In genomic region chr16:88543230-88543813, GRCh38 we compare ENCODE assay signal across 2 cellular contexts.
TF ChIP-seq lines count a peak whose summit lies in the region.

No MANE protein-coding gene starts in this region.

TF ChIP-seq in HEK293, 187 proteins besides CTCF, POLR2A, EP300 and RAD21 (continued from another document):
- TF ChIP-seq, protein P1, sequence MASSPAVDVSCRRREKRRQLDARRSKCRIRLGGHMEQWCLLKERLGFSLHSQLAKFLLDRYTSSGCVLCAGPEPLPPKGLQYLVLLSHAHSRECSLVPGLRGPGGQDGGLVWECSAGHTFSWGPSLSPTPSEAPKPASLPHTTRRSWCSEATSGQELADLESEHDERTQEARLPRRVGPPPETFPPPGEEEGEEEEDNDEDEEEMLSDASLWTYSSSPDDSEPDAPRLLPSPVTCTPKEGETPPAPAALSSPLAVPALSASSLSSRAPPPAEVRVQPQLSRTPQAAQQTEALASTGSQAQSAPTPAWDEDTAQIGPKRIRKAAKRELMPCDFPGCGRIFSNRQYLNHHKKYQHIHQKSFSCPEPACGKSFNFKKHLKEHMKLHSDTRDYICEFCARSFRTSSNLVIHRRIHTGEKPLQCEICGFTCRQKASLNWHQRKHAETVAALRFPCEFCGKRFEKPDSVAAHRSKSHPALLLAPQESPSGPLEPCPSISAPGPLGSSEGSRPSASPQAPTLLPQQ (tag by site-specific recombination; IDR thresholded peaks at IDR 0.05) = no peak
- TF ChIP-seq SETDB1 (IDR thresholded peaks at IDR 0.05; ENCODE audit: insufficient read length, low read length) = peak; percentile 89
- no peak for TF ChIP-seq ZBTB20 (tag by site-specific recombination; IDR thresholded peaks at IDR 0.05)
- TF ChIP-seq ZNF549 (tag by site-specific recombination; IDR thresholded peaks at IDR 0.05) = peak; percentile 39; the same call in 1 of the 2 replicates
- 0 out of 2 replicates have a peak, but pooled peaks have one; percentile 25 for TF ChIP-seq ZNF518A (tag by site-specific recombination; conservative IDR thresholded peaks at IDR 0.05; ENCODE audit: low read depth)
- no peak for TF ChIP-seq ZNF558 (tag by site-specific recombination; IDR thresholded peaks at IDR 0.05)
- TF ChIP-seq ZNF701 (tag by site-specific recombination; IDR thresholded peaks at IDR 0.05) = no peak
- TF ChIP-seq ZNF169 (tag by site-specific recombination; IDR thresholded peaks at IDR 0.05) = no peak
- TF ChIP-seq ZNF76 (tag by site-specific recombination; IDR thresholded peaks at IDR 0.05; ENCODE audit: borderline replicate concordance, low read depth) = no peak
- TF ChIP-seq ZNF510 (tag by site-specific recombination; IDR thresholded peaks at IDR 0.05; ENCODE audit: insufficient replicate concordance) = peak; percentile 56
- no peak for TF ChIP-seq ZNF362 (tag by site-specific recombination; IDR thresholded peaks at IDR 0.05)
- TF ChIP-seq SALL2 (tag by site-specific recombination; IDR thresholded peaks at IDR 0.05; ENCODE audit: borderline replicate concordance) = no peak
- TF ChIP-seq, protein P2, sequence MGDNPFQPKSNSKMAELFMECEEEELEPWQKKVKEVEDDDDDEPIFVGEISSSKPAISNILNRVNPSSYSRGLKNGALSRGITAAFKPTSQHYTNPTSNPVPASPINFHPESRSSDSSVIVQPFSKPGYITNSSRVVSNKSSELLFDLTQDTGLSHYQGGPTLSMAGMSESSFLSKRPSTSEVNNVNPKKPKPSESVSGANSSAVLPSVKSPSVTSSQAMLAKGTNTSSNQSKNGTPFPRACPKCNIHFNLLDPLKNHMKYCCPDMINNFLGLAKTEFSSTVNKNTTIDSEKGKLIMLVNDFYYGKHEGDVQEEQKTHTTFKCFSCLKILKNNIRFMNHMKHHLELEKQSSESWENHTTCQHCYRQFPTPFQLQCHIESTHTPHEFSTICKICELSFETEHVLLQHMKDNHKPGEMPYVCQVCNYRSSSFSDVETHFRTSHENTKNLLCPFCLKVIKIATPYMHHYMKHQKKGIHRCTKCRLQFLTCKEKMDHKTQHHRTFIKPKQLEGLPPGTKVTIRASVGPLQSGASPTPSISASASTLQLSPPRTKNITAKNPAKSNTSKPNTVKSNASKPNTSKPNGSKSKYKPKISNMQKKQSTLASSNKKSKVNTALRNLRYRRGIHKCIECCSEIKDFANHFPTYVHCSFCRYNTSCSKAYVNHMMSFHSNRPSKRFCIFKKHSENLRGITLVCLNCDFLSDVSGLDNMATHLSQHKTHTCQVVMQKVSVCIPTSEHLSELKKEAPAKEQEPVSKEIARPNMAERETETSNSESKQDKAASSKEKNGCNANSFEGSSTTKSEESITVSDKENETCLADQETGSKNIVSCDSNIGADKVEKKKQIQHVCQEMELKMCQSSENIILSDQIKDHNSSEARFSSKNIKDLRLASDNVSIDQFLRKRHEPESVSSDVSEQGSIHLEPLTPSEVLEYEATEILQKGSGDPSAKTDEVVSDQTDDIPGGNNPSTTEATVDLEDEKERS (tag by site-specific recombination; IDR thresholded peaks at IDR 0.05) = peak; percentile 74; the same call in 1 of the 2 replicates
- peak; percentile 87; the same call in 1 of the 2 replicates for TF ChIP-seq ZNF626 (tag by site-specific recombination; IDR thresholded peaks at IDR 0.05)
- peak; percentile 71; the same call in 1 of the 2 replicates for TF ChIP-seq ZNF610 (tag by site-specific recombination; IDR thresholded peaks at IDR 0.05; ENCODE audit: borderline replicate concordance)

TF ChIP-seq in GM12878, 131 proteins besides CTCF, POLR2A, EP300 and RAD21 (continued from another document):
- TF ChIP-seq, protein P3, sequence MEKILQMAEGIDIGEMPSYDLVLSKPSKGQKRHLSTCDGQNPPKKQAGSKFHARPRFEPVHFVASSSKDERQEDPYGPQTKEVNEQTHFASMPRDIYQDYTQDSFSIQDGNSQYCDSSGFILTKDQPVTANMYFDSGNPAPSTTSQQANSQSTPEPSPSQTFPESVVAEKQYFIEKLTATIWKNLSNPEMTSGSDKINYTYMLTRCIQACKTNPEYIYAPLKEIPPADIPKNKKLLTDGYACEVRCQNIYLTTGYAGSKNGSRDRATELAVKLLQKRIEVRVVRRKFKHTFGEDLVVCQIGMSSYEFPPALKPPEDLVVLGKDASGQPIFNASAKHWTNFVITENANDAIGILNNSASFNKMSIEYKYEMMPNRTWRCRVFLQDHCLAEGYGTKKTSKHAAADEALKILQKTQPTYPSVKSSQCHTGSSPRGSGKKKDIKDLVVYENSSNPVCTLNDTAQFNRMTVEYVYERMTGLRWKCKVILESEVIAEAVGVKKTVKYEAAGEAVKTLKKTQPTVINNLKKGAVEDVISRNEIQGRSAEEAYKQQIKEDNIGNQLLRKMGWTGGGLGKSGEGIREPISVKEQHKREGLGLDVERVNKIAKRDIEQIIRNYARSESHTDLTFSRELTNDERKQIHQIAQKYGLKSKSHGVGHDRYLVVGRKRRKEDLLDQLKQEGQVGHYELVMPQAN (conservative IDR thresholded peaks at IDR 0.05) = no peak
- TF ChIP-seq FOS (IDR thresholded peaks at IDR 0.05; ENCODE audit: borderline replicate concordance, extremely low read depth, insufficient read length) (no peak), RELB (IDR thresholded peaks at IDR 0.05; ENCODE audit: low read depth) (0 out of 2 replicates have a peak, but pooled peaks have one; percentile 34), SKIL (IDR thresholded peaks at IDR 0.05; ENCODE audit: low read depth, poor library complexity, severe bottlenecking) (no peak), ZSCAN29 (IDR thresholded peaks at IDR 0.05) (no peak)
- TF ChIP-seq, protein P4, sequence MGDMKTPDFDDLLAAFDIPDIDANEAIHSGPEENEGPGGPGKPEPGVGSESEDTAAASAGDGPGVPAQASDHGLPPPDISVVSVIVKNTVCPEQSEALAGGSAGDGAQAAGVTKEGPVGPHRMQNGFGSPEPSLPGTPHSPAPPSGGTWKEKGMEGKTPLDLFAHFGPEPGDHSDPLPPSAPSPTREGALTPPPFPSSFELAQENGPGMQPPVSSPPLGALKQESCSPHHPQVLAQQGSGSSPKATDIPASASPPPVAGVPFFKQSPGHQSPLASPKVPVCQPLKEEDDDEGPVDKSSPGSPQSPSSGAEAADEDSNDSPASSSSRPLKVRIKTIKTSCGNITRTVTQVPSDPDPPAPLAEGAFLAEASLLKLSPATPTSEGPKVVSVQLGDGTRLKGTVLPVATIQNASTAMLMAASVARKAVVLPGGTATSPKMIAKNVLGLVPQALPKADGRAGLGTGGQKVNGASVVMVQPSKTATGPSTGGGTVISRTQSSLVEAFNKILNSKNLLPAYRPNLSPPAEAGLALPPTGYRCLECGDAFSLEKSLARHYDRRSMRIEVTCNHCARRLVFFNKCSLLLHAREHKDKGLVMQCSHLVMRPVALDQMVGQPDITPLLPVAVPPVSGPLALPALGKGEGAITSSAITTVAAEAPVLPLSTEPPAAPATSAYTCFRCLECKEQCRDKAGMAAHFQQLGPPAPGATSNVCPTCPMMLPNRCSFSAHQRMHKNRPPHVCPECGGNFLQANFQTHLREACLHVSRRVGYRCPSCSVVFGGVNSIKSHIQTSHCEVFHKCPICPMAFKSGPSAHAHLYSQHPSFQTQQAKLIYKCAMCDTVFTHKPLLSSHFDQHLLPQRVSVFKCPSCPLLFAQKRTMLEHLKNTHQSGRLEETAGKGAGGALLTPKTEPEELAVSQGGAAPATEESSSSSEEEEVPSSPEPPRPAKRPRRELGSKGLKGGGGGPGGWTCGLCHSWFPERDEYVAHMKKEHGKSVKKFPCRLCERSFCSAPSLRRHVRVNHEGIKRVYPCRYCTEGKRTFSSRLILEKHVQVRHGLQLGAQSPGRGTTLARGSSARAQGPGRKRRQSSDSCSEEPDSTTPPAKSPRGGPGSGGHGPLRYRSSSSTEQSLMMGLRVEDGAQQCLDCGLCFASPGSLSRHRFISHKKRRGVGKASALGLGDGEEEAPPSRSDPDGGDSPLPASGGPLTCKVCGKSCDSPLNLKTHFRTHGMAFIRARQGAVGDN (IDR thresholded peaks at IDR 0.05) = no peak
